Comparison of ENCODE assay signal across 1 cellular context in the genomic region with DNA sequence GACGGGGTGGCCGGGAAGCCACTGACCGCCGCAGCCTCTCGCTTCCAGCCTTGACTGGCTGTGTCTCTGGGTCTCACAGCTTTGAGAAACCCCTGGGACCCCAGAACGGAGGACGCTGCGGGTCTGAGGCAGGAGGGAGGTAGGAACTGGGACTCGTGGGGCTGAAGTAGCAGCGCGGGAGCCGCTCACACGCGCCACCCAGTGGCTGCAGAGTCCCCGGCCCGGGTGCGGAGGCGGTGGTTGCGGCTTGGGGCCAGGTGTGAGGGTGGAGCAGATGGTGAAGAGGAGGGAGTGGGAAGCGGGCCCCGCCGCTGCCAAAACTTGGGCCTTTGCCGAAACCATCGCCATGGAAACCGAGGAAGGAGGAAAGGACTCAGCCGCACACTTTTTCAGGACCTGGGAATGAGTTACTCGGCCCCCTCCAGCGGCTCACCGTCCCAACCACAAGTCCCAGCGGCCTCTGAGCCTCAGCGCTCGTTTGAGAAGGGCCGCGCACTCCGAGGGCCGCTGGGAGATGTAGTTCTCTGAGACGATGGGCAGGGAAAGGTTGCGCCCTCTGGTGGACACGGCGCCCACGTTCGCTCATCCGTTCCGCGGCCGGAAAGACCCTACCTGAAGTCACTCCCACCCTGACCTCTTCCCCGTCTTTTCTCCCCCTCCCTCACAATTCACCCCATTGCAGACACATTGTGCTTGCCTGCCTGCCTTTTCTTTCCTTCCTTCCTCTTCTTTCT.
TF ChIP-seq lines count a peak whose summit lies in the region.

No MANE protein-coding gene starts in this region.

TF ChIP-seq in HepG2, 621 proteins besides CTCF, POLR2A, EP300 and RAD21 (continued from another document and continues in another):
- TF ChIP-seq STAT6 (CRISPR knock-in tag; IDR thresholded peaks at IDR 0.05; ENCODE audit: borderline replicate concordance) (peak; percentile 38; the same call in 1 of the 2 replicates), PAF1 (CRISPR knock-in tag; IDR thresholded peaks at IDR 0.05) (no peak), ZNF33B (CRISPR knock-in tag; IDR thresholded peaks at IDR 0.05) (no peak), HDAC1 (CRISPR knock-in tag; IDR thresholded peaks at IDR 0.05) (peak; percentile 77), JUND (CRISPR knock-in tag; IDR thresholded peaks at IDR 0.05) (no peak), ZNF512 (CRISPR knock-in tag; IDR thresholded peaks at IDR 0.05) (peak; percentile 98), CREB1 (IDR thresholded peaks at IDR 0.05) (no peak), CREB1 (CRISPR knock-in tag; IDR thresholded peaks at IDR 0.05) (peak; percentile 63), ZNF781 (CRISPR knock-in tag; IDR thresholded peaks at IDR 0.05; ENCODE audit: borderline replicate concordance, not compliant biosample characterization) (no peak), ZNF768 (CRISPR knock-in tag; IDR thresholded peaks at IDR 0.05) (peak; percentile 38; the same call in 1 of the 2 replicates), ZNF44 (CRISPR knock-in tag; IDR thresholded peaks at IDR 0.05) (0 out of 2 replicates have a peak, but pooled peaks have one; percentile 56), PLRG1 (conservative IDR thresholded peaks at IDR 0.05) (no peak), RFX3 (CRISPR knock-in tag; IDR thresholded peaks at IDR 0.05) (no peak), ATM (IDR thresholded peaks at IDR 0.05; ENCODE audit: borderline replicate concordance) (no peak), KDM6A (CRISPR knock-in tag; IDR thresholded peaks at IDR 0.05; ENCODE audit: low read depth) (no peak), ELF4 (CRISPR knock-in tag; IDR thresholded peaks at IDR 0.05; ENCODE audit: borderline replicate concordance) (no peak), CCAR2 (optimal IDR thresholded peaks at IDR 0.05; ENCODE audit: low read depth, low read length) (no peak), PPARG (CRISPR knock-in tag; conservative IDR thresholded peaks at IDR 0.05) (no peak), ZBTB37 (CRISPR knock-in tag; IDR thresholded peaks at IDR 0.05) (no peak), ZSCAN20 (CRISPR knock-in tag; IDR thresholded peaks at IDR 0.05; ENCODE audit: borderline replicate concordance) (no peak), KDM3A (CRISPR knock-in tag; IDR thresholded peaks at IDR 0.05; ENCODE audit: low read depth) (no peak; the same call in none of the 2 replicates), NCOA1 (CRISPR knock-in tag; IDR thresholded peaks at IDR 0.05) (no peak), ZNF672 (CRISPR knock-in tag; IDR thresholded peaks at IDR 0.05) (no peak), ZNF441 (CRISPR knock-in tag; IDR thresholded peaks at IDR 0.05; ENCODE audit: borderline replicate concordance) (no peak), HIVEP1 (CRISPR knock-in tag; IDR thresholded peaks at IDR 0.05) (peak; percentile 71; the same call in 1 of the 2 replicates), NFAT5 (CRISPR knock-in tag; IDR thresholded peaks at IDR 0.05) (no peak), ZNF549 (CRISPR knock-in tag; IDR thresholded peaks at IDR 0.05) (no peak), ZBTB42 (CRISPR knock-in tag; IDR thresholded peaks at IDR 0.05) (no peak), ZFP36L2 (CRISPR knock-in tag; IDR thresholded peaks at IDR 0.05) (no peak), ZNF674 (CRISPR knock-in tag; IDR thresholded peaks at IDR 0.05; ENCODE audit: low read depth) (no peak), ZNF790 (CRISPR knock-in tag; IDR thresholded peaks at IDR 0.05; ENCODE audit: borderline replicate concordance) (no peak), ZNF761 (CRISPR knock-in tag; conservative IDR thresholded peaks at IDR 0.05) (0 out of 2 replicates have a peak, but pooled peaks have one; percentile 52), GPN1 (CRISPR knock-in tag; IDR thresholded peaks at IDR 0.05; ENCODE audit: borderline replicate concordance) (no peak), ZNF333 (CRISPR knock-in tag; IDR thresholded peaks at IDR 0.05; ENCODE audit: borderline replicate concordance) (peak; percentile 53; the same call in 1 of the 2 replicates), CERS6 (CRISPR knock-in tag; IDR thresholded peaks at IDR 0.05) (no peak)
- TF ChIP-seq, protein P1, sequence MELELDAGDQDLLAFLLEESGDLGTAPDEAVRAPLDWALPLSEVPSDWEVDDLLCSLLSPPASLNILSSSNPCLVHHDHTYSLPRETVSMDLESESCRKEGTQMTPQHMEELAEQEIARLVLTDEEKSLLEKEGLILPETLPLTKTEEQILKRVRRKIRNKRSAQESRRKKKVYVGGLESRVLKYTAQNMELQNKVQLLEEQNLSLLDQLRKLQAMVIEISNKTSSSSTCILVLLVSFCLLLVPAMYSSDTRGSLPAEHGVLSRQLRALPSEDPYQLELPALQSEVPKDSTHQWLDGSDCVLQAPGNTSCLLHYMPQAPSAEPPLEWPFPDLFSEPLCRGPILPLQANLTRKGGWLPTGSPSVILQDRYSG (CRISPR knock-in tag; IDR thresholded peaks at IDR 0.05) = no peak
- TF ChIP-seq, protein P2, sequence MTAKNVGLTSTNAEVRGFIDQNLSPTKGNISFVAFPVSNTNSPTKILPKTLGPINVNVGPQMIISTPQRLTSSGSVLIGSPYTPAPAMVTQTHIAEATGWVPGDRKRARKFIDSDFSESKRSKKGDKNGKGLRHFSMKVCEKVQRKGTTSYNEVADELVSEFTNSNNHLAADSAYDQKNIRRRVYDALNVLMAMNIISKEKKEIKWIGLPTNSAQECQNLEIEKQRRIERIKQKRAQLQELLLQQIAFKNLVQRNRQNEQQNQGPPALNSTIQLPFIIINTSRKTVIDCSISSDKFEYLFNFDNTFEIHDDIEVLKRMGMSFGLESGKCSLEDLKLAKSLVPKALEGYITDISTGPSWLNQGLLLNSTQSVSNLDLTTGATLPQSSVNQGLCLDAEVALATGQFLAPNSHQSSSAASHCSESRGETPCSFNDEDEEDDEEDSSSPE (CRISPR knock-in tag; IDR thresholded peaks at IDR 0.05) = peak; percentile 47; the same call in 1 of the 2 replicates
- TF ChIP-seq, protein P3, sequence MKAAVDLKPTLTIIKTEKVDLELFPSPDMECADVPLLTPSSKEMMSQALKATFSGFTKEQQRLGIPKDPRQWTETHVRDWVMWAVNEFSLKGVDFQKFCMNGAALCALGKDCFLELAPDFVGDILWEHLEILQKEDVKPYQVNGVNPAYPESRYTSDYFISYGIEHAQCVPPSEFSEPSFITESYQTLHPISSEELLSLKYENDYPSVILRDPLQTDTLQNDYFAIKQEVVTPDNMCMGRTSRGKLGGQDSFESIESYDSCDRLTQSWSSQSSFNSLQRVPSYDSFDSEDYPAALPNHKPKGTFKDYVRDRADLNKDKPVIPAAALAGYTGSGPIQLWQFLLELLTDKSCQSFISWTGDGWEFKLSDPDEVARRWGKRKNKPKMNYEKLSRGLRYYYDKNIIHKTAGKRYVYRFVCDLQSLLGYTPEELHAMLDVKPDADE (CRISPR knock-in tag; IDR thresholded peaks at IDR 0.05) = no peak
